ENCODE assay signal across 24 cellular contexts in the genomic region with DNA sequence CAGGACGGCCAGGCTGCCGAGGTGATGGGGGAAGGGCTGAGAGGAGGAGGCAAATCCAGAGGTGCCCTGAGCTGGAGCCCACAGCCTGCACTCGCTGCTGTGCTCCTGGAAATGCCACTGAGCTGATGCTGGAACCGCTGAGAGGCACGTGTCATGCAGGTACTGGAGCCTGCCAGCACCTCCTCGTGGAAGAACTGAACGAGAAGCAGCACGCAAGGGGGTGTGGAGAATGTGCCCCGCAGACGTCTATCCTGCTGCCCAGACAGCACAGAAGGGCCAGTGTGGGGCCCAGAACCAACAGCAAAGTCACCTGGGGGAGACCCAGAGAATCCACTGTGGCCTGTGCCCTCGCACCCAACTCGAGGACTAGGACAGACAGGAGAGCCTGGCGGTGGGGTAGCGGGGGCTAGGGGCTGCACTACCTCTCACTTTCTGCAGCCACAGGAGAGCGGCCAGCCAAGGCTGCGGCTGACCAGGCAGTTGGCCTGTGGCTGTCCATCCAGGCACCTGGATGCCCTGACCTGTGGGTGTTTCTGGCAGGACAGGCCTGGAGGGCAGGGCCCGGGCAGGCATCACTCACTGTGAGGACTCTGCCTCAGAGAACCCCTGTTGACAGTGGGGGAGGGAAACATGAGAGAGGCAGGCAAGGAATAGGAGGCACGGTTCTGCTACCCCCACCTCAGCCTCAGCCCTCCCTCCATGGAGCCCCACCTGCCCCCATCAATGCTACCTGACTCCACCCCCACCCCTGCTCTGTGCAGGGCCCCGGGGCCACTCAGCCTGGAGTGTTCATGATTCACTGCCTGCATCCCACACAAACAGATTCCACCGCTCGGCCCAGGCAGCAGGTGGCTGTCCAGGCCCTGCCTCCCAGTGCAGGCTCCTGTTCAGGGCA.
A peak's percentile ranks its signal among the peaks of the same experiment; 100 is the strongest.
DNase-seq lines count a peak whose midpoint lies in the region; ATAC-seq, FAIRE-seq and TF ChIP-seq lines count a peak whose summit lies in the region.
"Had no signal": no experiment of that assay in that cellular context is flagged by ENCODE, and none has a peak within 500 bp of the region (broad histone marks: within the 10 kb centered on the region; RNA-seq: fewer than 3 reads in every experiment).

No MANE protein-coding gene starts in this region.

- CTCF ChIA-PET in GM12878 (lab: Yijun Ruan, JAX) = interaction anchor here (0.6 to 1.5 kb wide), 2 partner anchors 36 to 841 kb away, joined by 3 to 5 read pairs; no protein-coding TSS in a partner anchor

- H3K36me3 Mint-ChIP-seq in T-helper 17 cell (ENCODE audit: low read depth) = no peaks in the 10 kb centered on the region

- H3K4me1 ChIP-seq in GM12878 (ENCODE audit: control insufficient read depth, insufficient read depth, low read length) = no peaks in the 10 kb centered on the region
- H3K4me1 ChIP-seq in spleen = no peaks in the 10 kb centered on the region
- H3K4me1 ChIP-seq: parathyroid adenoma had no signal

- no peak for TF ChIP-seq EP300 in GM12878 (IDR thresholded peaks at IDR 0.05; ENCODE audit: borderline replicate concordance in 1 of 2, control insufficient read depth in 1 of 2, low read depth in 2 of 2, low read length in 2 of 2)

- H3K27me3 Mint-ChIP-seq in T-helper 17 cell = peaks cover 21% of the 10 kb centered on the region

- no peak overlapping the region for H3K27ac Mint-ChIP-seq in T-helper 17 cell

- H3K79me2 ChIP-seq in GM12878 (ENCODE audit: control insufficient read depth, insufficient read depth, low read length) = no peaks in the 10 kb centered on the region
- H3K79me2 ChIP-seq: parathyroid adenoma had no signal

- TF ChIP-seq POLR2A in GM12878 (IDR thresholded peaks at IDR 0.05; ENCODE audit: low read depth, low read length) (no peak), spleen (IDR thresholded peaks at IDR 0.05) (no peak)

- intact Hi-C loops in GM12878 (cut with micrococcal nuclease; ENCODE audit: unreplicated experiment) (no loop called here), spleen (cut with DNase I; ENCODE audit: low total_unique reads) (no loop called here)

- BruUV-seq in GM12878 (replicated peaks; lab: Mats Ljungman, UMichigan) = no TSS peak

- H3K4me2 ChIP-seq in GM12878 (ENCODE audit: control insufficient read depth, insufficient read depth) = no peak overlapping the region

- FAIRE-seq in GM12878 (lab: Jason Lieb, UNC) = no peak
- FAIRE-seq: D721Med, GM12892, HepG2 had no signal

- H3K9me3 ChIP-seq in GM12878 (replicated peaks; ENCODE audit: control insufficient read depth, insufficient read depth, low read length) = no peaks in the 10 kb centered on the region
- H3K9me3 ChIP-seq in spleen = no peaks in the 10 kb centered on the region
- H3K9me3 ChIP-seq in T-helper 17 cell (ENCODE audit: control insufficient read depth, low read length, poor library complexity, severe bottlenecking) = no peaks in the 10 kb centered on the region
- H3K9me3 ChIP-seq: BE2C had no signal

- RAD21 ChIA-PET in GM12878 (lab: Charles Lee; ENCODE audit: unreplicated experiment) = no interaction called here

- H3K27ac ChIP-seq in GM12878 (ENCODE audit: control insufficient read depth, insufficient read depth) = no peak overlapping the region
- H3K27ac ChIP-seq in spleen = no peak overlapping the region
- H3K27ac ChIP-seq: parathyroid adenoma, skin epidermis had no signal

- TF ChIP-seq CTCF in GM12878 (IDR thresholded peaks at IDR 0.05 in 2 of 3, conservative IDR thresholded peaks at IDR 0.05 in 1 of 3; ENCODE audit: control insufficient read depth in 2 of 3, extremely low read depth in 1 of 3, insufficient read depth in 1 of 3, low read depth in 3 of 3, low read length in 3 of 3) (no peak), spleen (IDR thresholded peaks at IDR 0.05 in 8 of 11, conservative IDR thresholded peaks at IDR 0.05 in 3 of 11) (no peak)

- H2AFZ ChIP-seq in GM12878 (ENCODE audit: control insufficient read depth, low read depth, low read length) = no peak overlapping the region
- H2AFZ ChIP-seq: parathyroid adenoma had no signal

- 17% methylated on average over 21 of the region's 21 CpGs for WGBS in GM12878 (ENCODE audit: insufficient coverage, insufficient replicate concordance, low lambda C conversion rate, missing lambda C conversion rate)
- WGBS in spleen, 5 donors = 74 to 83% (median 75%) methylated on average over 18 to 21 of the region's 21 CpGs

- H3K4me3 ChIP-seq in GM12878 = no peak overlapping the region
- H3K4me3 ChIP-seq in spleen = no peak overlapping the region
- H3K4me3 ChIP-seq: lung, skin epidermis had no signal

- ATAC-seq in GM12878 (0 out of 3 replicates have a peak, but pooled peaks have one; percentile 16), T-helper 17 cell (no peak), HG02610 (IDR thresholded peaks at IDR 0.05; ENCODE audit: unreplicated experiment) (no peak)
- ATAC-seq: HepG2 had no signal

- H4K20me1 ChIP-seq in GM12878 (ENCODE audit: control insufficient read depth, insufficient read depth) = no peaks in the 10 kb centered on the region

- no peak overlapping the region for H3K4me3 Mint-ChIP-seq in T-helper 17 cell

- peak; percentile 56 for DNase-seq in activated effector memory CD4-positive, alpha-beta T cell treated with anti-CD3 and anti-CD28 coated beads, Interleukin-2, amount 50 U/mL, for 16 hours
- DNase-seq in activated effector memory CD4-positive, alpha-beta T cell treated with Interleukin-2 at 50 U/mL for 16 hours = no peak
- DNase-seq in GM12878 (ENCODE audit: low read depth, low spot score) (no peak), kidney glomerular epithelial cell (lab: John Stamatoyannopoulos, UW) (peak; percentile 25), spleen (peak; percentile 65), T-helper 17 cell (no peak), H4 (ENCODE audit: low spot score) (no peak)
- DNase-seq: 8988T; activated CD4-positive, alpha-beta T cell treated with anti-CD3 and anti-CD28 coated beads, Interleukin-2, amount 50 U/mL, for 48 hours; activated naive CD4-positive, alpha-beta T cell treated with anti-CD3 and anti-CD28 coated beads, Interleukin-2, amount 50 U/mL, for 16 hours; activated T-cell treated with anti-CD3 and anti-CD28 coated beads, Interleukin-2, amount 50 U/mL, for 1 hour; BE2C; foreskin fibroblast; GF-D8; NCI-H1436 treated with DMSO at 0.1 percent for 48 hours; NCI-H2227 treated with DMSO at 0.1 percent for 48 hours; NK-92 treated with Interleukin-12 subunit alpha and Interleukin-12 subunit beta, amount 100 ng/mL, for 24 hours had no signal

- SMC1A ChIA-PET in GM12878 (lab: Charles Lee; ENCODE audit: uncharacterized antibody, unreplicated experiment) = no interaction called here

- peaks cover 3% of the 10 kb centered on the region for H3K4me1 Mint-ChIP-seq in T-helper 17 cell

- H3K9ac ChIP-seq in GM12878 (ENCODE audit: control insufficient read depth, insufficient read depth, low read length) = no peak overlapping the region
- H3K9ac ChIP-seq: parathyroid adenoma had no signal

- H3K36me3 ChIP-seq in GM12878 (ENCODE audit: control insufficient read depth in 2 of 2, insufficient read depth in 2 of 2, low read length in 1 of 2) = no peaks in the 10 kb centered on the region
- H3K36me3 ChIP-seq in spleen = no peaks in the 10 kb centered on the region
- H3K36me3 ChIP-seq: BE2C had no signal

- POLR2A ChIA-PET in GM12878 (lab: Charles Lee) = no interaction called here

- no peak for TF ChIP-seq RAD21 in GM12878 (IDR thresholded peaks at IDR 0.05; ENCODE audit: insufficient read depth, low read depth, low read length)

- in situ Hi-C loops in GM12878 (cut with MboI) = no loop called here

- H3K27me3 ChIP-seq in GM12878 (replicated peaks in 1 of 2; ENCODE audit: control insufficient read depth in 2 of 2, insufficient read depth in 2 of 2, low read length in 1 of 2) (peaks cover 0 to 2% of the 10 kb centered on the region in 2 experiments; a peak in 3 of 4 replicates), spleen (replicated peaks in 1 of 7) (peaks cover 0 to 18% (median 0%) of the 10 kb centered on the region in 7 donors)
- H3K27me3 ChIP-seq: BE2C had no signal

TF ChIP-seq in GM12878, 131 proteins besides CTCF, POLR2A, EP300 and RAD21 (continues in another document):
- no peak for TF ChIP-seq SREBF1 (IDR thresholded peaks at IDR 0.05; ENCODE audit: low read length)
- no peak for TF ChIP-seq PAX5 (IDR thresholded peaks at IDR 0.05; ENCODE audit: borderline replicate concordance, low read depth, low read length)
- no peak for TF ChIP-seq MLLT1 (IDR thresholded peaks at IDR 0.05)
- no peak for TF ChIP-seq TBL1XR1 (IDR thresholded peaks at IDR 0.05; ENCODE audit: low read depth, low read length)
- no peak for TF ChIP-seq WRNIP1 (IDR thresholded peaks at IDR 0.05; ENCODE audit: borderline replicate concordance, low read depth, low read length)
- TF ChIP-seq, protein P1, sequence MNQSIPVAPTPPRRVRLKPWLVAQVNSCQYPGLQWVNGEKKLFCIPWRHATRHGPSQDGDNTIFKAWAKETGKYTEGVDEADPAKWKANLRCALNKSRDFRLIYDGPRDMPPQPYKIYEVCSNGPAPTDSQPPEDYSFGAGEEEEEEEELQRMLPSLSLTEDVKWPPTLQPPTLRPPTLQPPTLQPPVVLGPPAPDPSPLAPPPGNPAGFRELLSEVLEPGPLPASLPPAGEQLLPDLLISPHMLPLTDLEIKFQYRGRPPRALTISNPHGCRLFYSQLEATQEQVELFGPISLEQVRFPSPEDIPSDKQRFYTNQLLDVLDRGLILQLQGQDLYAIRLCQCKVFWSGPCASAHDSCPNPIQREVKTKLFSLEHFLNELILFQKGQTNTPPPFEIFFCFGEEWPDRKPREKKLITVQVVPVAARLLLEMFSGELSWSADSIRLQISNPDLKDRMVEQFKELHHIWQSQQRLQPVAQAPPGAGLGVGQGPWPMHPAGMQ (IDR thresholded peaks at IDR 0.05; ENCODE audit: borderline replicate concordance) = no peak
- no peak for TF ChIP-seq RELA (IDR thresholded peaks at IDR 0.05; ENCODE audit: borderline replicate concordance, partially characterized antibody)
- TF ChIP-seq TAF1 (IDR thresholded peaks at IDR 0.05; ENCODE audit: borderline replicate concordance, low read depth, low read length) = no peak
- no peak for TF ChIP-seq BRCA1 (IDR thresholded peaks at IDR 0.05; ENCODE audit: low read depth, low read length)
- no peak for TF ChIP-seq MYB (IDR thresholded peaks at IDR 0.05; ENCODE audit: borderline replicate concordance, low read depth, low read length)
- no peak for TF ChIP-seq SPI1 (IDR thresholded peaks at IDR 0.05; ENCODE audit: borderline replicate concordance, insufficient read depth, low read depth, low read length)

Comparison
In these comparisons a context has a peak if more than half of its experiments do, and no peak if none do; other contexts are left out.
1. DNase-seq: peak in activated effector memory CD4-positive, alpha-beta T cell treated with anti-CD3 and anti-CD28 coated beads, Interleukin-2, amount 50 U/mL, for 16 hours (single experiment), kidney glomerular epithelial cell (single experiment) and spleen (single experiment); none in activated effector memory CD4-positive, alpha-beta T cell treated with Interleukin-2 at 50 U/mL for 16 hours (single experiment), GM12878 (single experiment), T-helper 17 cell (0 of 3) and H4 (single experiment).